8 cellular contexts compared by ENCODE assay signal in genomic region chr20:38032585-38033329, GRCh38. TPM values are rescaled to one million over a fixed set of nuclear protein-coding genes. Genes with fewer than 3 reads are reported as not detected.
DNase-seq lines count a peak whose midpoint lies in the region; ATAC-seq and TF ChIP-seq lines count a peak whose summit lies in the region.

No MANE protein-coding gene starts in this region.

- no peak for TF ChIP-seq EP300 in gastroesophageal sphincter (IDR thresholded peaks at IDR 0.05)

- ATAC-seq in GM19455 (IDR thresholded peaks at IDR 0.05; ENCODE audit: unreplicated experiment) (peak; percentile 52), HG03469 (IDR thresholded peaks at IDR 0.05; ENCODE audit: unreplicated experiment) (peak; percentile 32), activated B cell treated with CpG ODN at 0.5 μM for 24 hours (ENCODE audit: low read depth) (peak; percentile 49), gastroesophageal sphincter (peak; percentile 45), psoas muscle (peak; percentile 26 to 54 (median 38))

- H3K27me3 ChIP-seq in GM06990 (replicated peaks; ENCODE audit: control insufficient read depth, insufficient read depth, low read length): no peaks in the 10 kb centered on the region
- no peaks in the 10 kb centered on the region for H3K27me3 ChIP-seq in gastroesophageal sphincter
- H3K27me3 ChIP-seq in psoas muscle (ENCODE audit: insufficient read depth in 3 of 3, low read length in 2 of 3): no peaks in the 10 kb centered on the region

- H3K4me3 ChIP-seq in GM06990 (replicated peaks; ENCODE audit: low read depth, low read length) (peak overlapping the region; percentile 97), gastroesophageal sphincter (peak overlapping the region; percentile 89 to 95), psoas muscle (peak overlapping the region; percentile 85)

- H3K4me1 ChIP-seq in gastroesophageal sphincter (peaks cover 3 to 57% (median 17%) of the 10 kb centered on the region in 3 donors), psoas muscle (peaks cover 55% of the 10 kb centered on the region)

- POLR2A ChIA-PET in activated B cell treated with CpG ODN at 0.5 μM for 24 hours (lab: Charles Lee): interaction anchor here (0.6 to 2.6 kb wide), 16 partner anchors 13 to 854 kb away, joined by 3 to 18 read pairs (median 4); partner anchors contain the start of genes MANBAL, MROH8, RALGAPB and RPN2

- H3K27ac ChIP-seq in gastroesophageal sphincter: peak overlapping the region; percentile 90 to 97 (median 97)
- peak overlapping the region; percentile 98 for H3K27ac ChIP-seq in psoas muscle

- H3K36me3 ChIP-seq in GM06990 (ENCODE audit: control insufficient read depth, insufficient read depth, low read length): peaks cover 4% of the 10 kb centered on the region
- peaks cover 0 to 7% of the 10 kb centered on the region in 2 donors for H3K36me3 ChIP-seq in gastroesophageal sphincter
- H3K36me3 ChIP-seq in psoas muscle (ENCODE audit: insufficient read depth in 1 of 2, low read depth in 1 of 2): peaks cover 3 to 24% of the 10 kb centered on the region in 2 donors

- TF ChIP-seq CTCF in GM06990 (IDR thresholded peaks at IDR 0.05; ENCODE audit: insufficient read depth, low read length, poor library complexity, severe bottlenecking) (no peak), activated B cell treated with CpG ODN at 0.5 μM for 24 hours (IDR thresholded peaks at IDR 0.05) (no peak), gastroesophageal sphincter (IDR thresholded peaks at IDR 0.05) (no peak), psoas muscle (IDR thresholded peaks at IDR 0.05) (no peak)

- H3K9me3 ChIP-seq in gastroesophageal sphincter (no peaks in the 10 kb centered on the region), psoas muscle (no peaks in the 10 kb centered on the region)

- TF ChIP-seq POLR2A in gastroesophageal sphincter (IDR thresholded peaks at IDR 0.05): no peak

- no peaks in the 10 kb centered on the region for H3K27me3 Mint-ChIP-seq in activated B cell treated with CpG ODN at 0.5 μM for 24 hours

- intact Hi-C loops in activated B cell treated with CpG ODN at 0.5 μM for 24 hours (cut with micrococcal nuclease): loop anchor here (1.0 to 10.0 kb wide), 4 partner anchors 25 to 854 kb away; partner anchors contain the start of gene SNHG17
- intact Hi-C loops in psoas muscle (cut with DNase I): no loop called here

- peak overlapping the region; percentile 96 for H3K27ac Mint-ChIP-seq in activated B cell treated with CpG ODN at 0.5 μM for 24 hours

- DNase-seq in GM06990 (ENCODE audit: extremely low read depth, insufficient read length) (peak; percentile 6), activated B cell treated with CpG ODN at 0.5 μM for 24 hours (no peak), psoas muscle (peak in 1 of 2 donors; percentile 50), ACHN (no peak), NCI-H524 (lab: John Stamatoyannopoulos, UW) (no peak)

- in situ Hi-C loops in ACHN (cut with HindIII; ENCODE audit: low pct_ligation_motif_present, low pct_unique_long_range_greater_than_20kb, low sequenced_read_pairs): no loop called here

- CTCF ChIA-PET in activated B cell treated with CpG ODN at 0.5 μM for 24 hours (lab: Charles Lee): interaction anchor here (1.0 to 1.5 kb wide), 3 partner anchors 25 to 402 kb away, joined by 3 to 5 read pairs (median 3); partner anchors contain the start of gene SNHG17

- H3K4me3 Mint-ChIP-seq in activated B cell treated with CpG ODN at 0.5 μM for 24 hours: peak overlapping the region; percentile 92

- H3K36me3 Mint-ChIP-seq in activated B cell treated with CpG ODN at 0.5 μM for 24 hours (ENCODE audit: low read depth): peaks cover 48% of the 10 kb centered on the region

- peaks cover 70% of the 10 kb centered on the region for H3K4me1 Mint-ChIP-seq in activated B cell treated with CpG ODN at 0.5 μM for 24 hours

- 23 to 34% methylated on average over 19 to 24 of the region's 28 CpGs for WGBS in gastroesophageal sphincter (ENCODE audit: low coverage in 1 of 2), 2 donors
- 24 to 25% (median 25%) methylated on average over 28 of the region's 28 CpGs for WGBS in psoas muscle, 3 donors

- H3K9me3 Mint-ChIP-seq in activated B cell treated with CpG ODN at 0.5 μM for 24 hours: peaks cover 4% of the 10 kb centered on the region

RNA-seq across cellular contexts. Expression of gene TTI1, which starts 0.5 kb away (rescaled TPM):
- 27.1 and 30.1 TPM in 2 replicates for total RNA-seq in activated B cell treated with CpG ODN at 0.5 μM for 24 hours
- total RNA-seq in gastroesophageal sphincter: 10 to 100 TPM in 3 of 4 donors, 1 to 10 TPM in 1; 9.8 to 14.8 (median 12.5) TPM
- 10 to 100 TPM; 11.9 to 24.0 (median 14.8) TPM for total RNA-seq in psoas muscle
- polyA plus RNA-seq in psoas muscle: 10 to 100 TPM; 11.4 to 29.7 (median 19.5) TPM

RNA-seq across cellular contexts. Expression of gene RPRD1B, which starts 0.8 kb away (rescaled TPM):
- total RNA-seq in activated B cell treated with CpG ODN at 0.5 μM for 24 hours (38.4 and 40.8 TPM in 2 replicates), gastroesophageal sphincter (10 to 100 TPM; 17.1 to 26.8 (median 23.7) TPM), psoas muscle (10 to 100 TPM; 32.7 to 55.7 (median 44.4) TPM)
- 10 to 100 TPM; 14.0 to 29.9 (median 29.4) TPM for polyA plus RNA-seq in psoas muscle
